In genomic region chr1:2347907-2348306, GRCh38 we compare ENCODE assay signal across 14 cellular contexts.
"Had no signal": no experiment of that assay in that cellular context is flagged by ENCODE, and none has a peak within 500 bp of the region (broad histone marks: within the 10 kb centered on the region; RNA-seq: fewer than 3 reads in every experiment).

No MANE protein-coding gene starts in this region.

- H3K36me3 ChIP-seq: cardiac muscle cell, thyroid gland had no signal

- H3K27me3 Mint-ChIP-seq: activated CD8-positive, alpha-beta memory T cell treated with anti-CD3 and anti-CD28 coated beads, Interleukin-2, amount 10 ng/mL, durations not matched to agents 7 days and 5 days; naive thymus-derived CD8-positive, alpha-beta T cell had no signal

- H3K4me1 ChIP-seq: psoas muscle, thyroid gland had no signal

- H3K4me1 Mint-ChIP-seq: activated CD8-positive, alpha-beta memory T cell treated with anti-CD3 and anti-CD28 coated beads, Interleukin-2, amount 10 ng/mL, durations not matched to agents 7 days and 5 days had no signal

- H3K27me3 ChIP-seq: cardiac muscle cell, thyroid gland had no signal

- DNase-seq: activated CD4-positive, alpha-beta T cell treated with anti-CD3 and anti-CD28 coated beads, Interleukin-2, amount 50 U/mL, for 48 hours; activated CD8-positive, alpha-beta memory T cell treated with anti-CD3 and anti-CD28 coated beads, Interleukin-2, amount 10 ng/mL, durations not matched to agents 7 days and 5 days; activated effector memory CD4-positive, alpha-beta T cell treated with Interleukin-2 at 50 U/mL for 16 hours; activated T-cell treated with anti-CD3 and anti-CD28 coated beads, Interleukin-2, amount 50 U/mL, for 4 hours; hippocampal formation; stimulated activated CD4-positive, alpha-beta T cell treated with anti-CD3 and anti-CD28 coated beads, Interleukin-12 subunit alpha, Interleukin-12 subunit beta, amount 100 ng/mL, for 4 hours; stimulated activated CD4-positive, alpha-beta T cell treated with anti-CD3 and anti-CD28 coated beads, Interleukin-2, amount 100 ng/mL, for 24 hours; T1000; thyroid gland had no signal

- ATAC-seq: activated CD8-positive, alpha-beta memory T cell treated with anti-CD3 and anti-CD28 coated beads, Interleukin-2, amount 10 ng/mL, durations not matched to agents 7 days and 5 days; activated T-cell treated with anti-CD3 and anti-CD28 coated beads, Interleukin-2, amount 50 U/mL, for 4 hours; esophagus mucosa; naive thymus-derived CD8-positive, alpha-beta T cell; psoas muscle; SK-N-SH treated with all-trans-retinoic acid at 6 μM for 48 hours had no signal

- H3K36me3 Mint-ChIP-seq: activated CD8-positive, alpha-beta memory T cell treated with anti-CD3 and anti-CD28 coated beads, Interleukin-2, amount 10 ng/mL, durations not matched to agents 7 days and 5 days; naive thymus-derived CD8-positive, alpha-beta T cell had no signal

- H3K9me3 ChIP-seq: psoas muscle, thyroid gland had no signal

- H3K4me3 ChIP-seq: cardiac muscle cell, psoas muscle, thyroid gland had no signal

- H3K9me3 Mint-ChIP-seq: activated T-cell treated with anti-CD3 and anti-CD28 coated beads, Interleukin-2, amount 50 U/mL, for 4 hours; naive thymus-derived CD8-positive, alpha-beta T cell had no signal

- H3K4me3 Mint-ChIP-seq: activated CD8-positive, alpha-beta memory T cell treated with anti-CD3 and anti-CD28 coated beads, Interleukin-2, amount 10 ng/mL, durations not matched to agents 7 days and 5 days; activated T-cell treated with anti-CD3 and anti-CD28 coated beads, Interleukin-2, amount 50 U/mL, for 4 hours; naive thymus-derived CD8-positive, alpha-beta T cell had no signal

- H3K27ac ChIP-seq: cardiac muscle cell, psoas muscle, thyroid gland had no signal

- H3K27ac Mint-ChIP-seq: activated CD8-positive, alpha-beta memory T cell treated with anti-CD3 and anti-CD28 coated beads, Interleukin-2, amount 10 ng/mL, durations not matched to agents 7 days and 5 days had no signal
